Comparison of ENCODE assay signal across 1 cellular context in the genomic region with DNA sequence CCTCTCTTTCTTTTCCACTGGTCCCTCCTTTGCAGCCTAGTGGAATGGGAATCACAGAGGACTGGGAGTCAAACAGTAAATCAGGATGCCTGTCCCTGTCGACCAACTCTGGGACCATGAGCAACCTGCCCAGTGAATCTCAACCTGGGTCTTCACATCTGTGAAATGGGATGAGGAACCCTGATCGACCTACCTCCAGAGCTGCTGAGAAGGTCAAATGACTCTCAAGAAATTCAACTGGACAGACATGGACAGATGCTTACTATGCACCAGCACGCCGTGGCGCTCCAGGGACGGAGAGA.
TF ChIP-seq lines count a peak whose summit lies in the region.

No MANE protein-coding gene starts in this region.

TF ChIP-seq in IMR-90, 13 proteins besides CTCF, POLR2A, EP300 and RAD21 (continued from another document):
- no peak for TF ChIP-seq USF2 (IDR thresholded peaks at IDR 0.05; ENCODE audit: low read depth, low read length)
- TF ChIP-seq CHD1 (IDR thresholded peaks at IDR 0.05; ENCODE audit: low read depth, low read length), result no peak
- TF ChIP-seq CEBPB (IDR thresholded peaks at IDR 0.05; ENCODE audit: low read depth, low read length), result no peak
- TF ChIP-seq MXI1 (IDR thresholded peaks at IDR 0.05; ENCODE audit: borderline replicate concordance, low read depth, low read length), result no peak
- no peak for TF ChIP-seq RFX5 (IDR thresholded peaks at IDR 0.05; ENCODE audit: low read depth, low read length)
- TF ChIP-seq BHLHE40 (IDR thresholded peaks at IDR 0.05; ENCODE audit: low read depth, low read length), result no peak
- TF ChIP-seq NFE2L2 (IDR thresholded peaks at IDR 0.05; ENCODE audit: low read depth, low read length), result no peak
